8 cellular contexts compared by ENCODE assay signal in the genomic region with DNA sequence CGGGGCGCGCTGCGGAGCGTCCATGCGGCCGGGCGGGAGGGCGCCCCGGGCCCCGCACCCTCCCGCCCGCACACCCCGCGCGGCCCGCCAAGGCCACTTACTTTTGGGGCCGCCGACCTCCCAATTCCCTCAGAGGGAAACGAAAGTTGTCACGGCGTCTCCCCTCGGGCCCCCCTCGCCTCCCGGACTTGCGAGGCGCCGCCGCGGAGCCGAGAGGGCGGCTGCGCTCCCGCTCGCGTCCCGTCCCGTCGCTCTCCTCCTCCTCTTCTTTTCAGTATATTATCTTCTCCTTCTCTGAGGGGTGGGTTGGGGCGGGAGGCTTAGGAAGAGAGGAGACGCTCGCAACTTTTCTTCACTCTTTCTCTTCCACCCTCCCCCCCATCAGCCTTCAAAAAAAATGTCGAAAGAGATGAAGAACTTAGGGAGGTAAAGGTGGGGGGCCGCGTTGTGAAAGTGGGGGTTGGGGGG. TPM values are rescaled to one million over a fixed set of nuclear protein-coding genes. Genes with fewer than 3 reads are reported as not detected.
A peak's percentile ranks its signal among the peaks of the same experiment; 100 is the strongest.
DNase-seq lines count a peak whose midpoint lies in the region; ATAC-seq, FAIRE-seq and TF ChIP-seq lines count a peak whose summit lies in the region.

No MANE protein-coding gene starts in this region.

- 0% methylated on average over 35 of the region's 45 CpGs for WGBS in A549 (ENCODE audit: missing lambda C conversion rate)
- WGBS in iPS DF 6.9 (ENCODE audit: insufficient coverage, insufficient read length): no CpG with 5 or more reads among the region's 45 CpGs

- H3K9me3 ChIP-seq in A549 (peaks cover 1% of the 10 kb centered on the region; the same call in 1 of the 3 replicates), SK-N-MC (ENCODE audit: low read depth, low read length) (no peaks in the 10 kb centered on the region), iPS DF 6.9 (ENCODE audit: control insufficient read depth, insufficient read depth, low read length) (no peaks in the 10 kb centered on the region)

- DNase-seq in A549 (ENCODE audit: low read depth in 1 of 2, low spot score in 1 of 2) (peak in 1 of 2 experiments; percentile 33), GM13977 (ENCODE audit: low spot score) (peak; percentile 42), SK-N-MC (ENCODE audit: low read depth, low spot score) (no peak), iPS DF 6.9 (ENCODE audit: low read depth, low spot score) (no peak), skeletal muscle cell (ENCODE audit: low read depth) (no peak), NCI-H187 treated with DMSO at 0.1 percent for 48 hours (lab: John Stamatoyannopoulos, UW) (no peak)

- H3K4me1 ChIP-seq in A549 (peaks cover 37% of the 10 kb centered on the region), iPS DF 6.9 (ENCODE audit: control insufficient read depth, insufficient read depth, low read length) (peaks cover 4% of the 10 kb centered on the region; the same call in 1 of the 2 replicates)

- H3K4me3 ChIP-seq in A549 (peak overlapping the region; percentile 93), SK-N-MC (peak overlapping the region; percentile 99), iPS DF 6.9 (ENCODE audit: low read length) (peak overlapping the region; percentile 99), skeletal muscle cell (ENCODE audit: low read depth, low read length) (peak overlapping the region; percentile 71)

- H3K27ac ChIP-seq in A549 (peak overlapping the region; percentile 98), SK-N-MC (peak overlapping the region; percentile 79), angular gyrus (ENCODE audit: low read depth, low read length) (peak overlapping the region; percentile 97), iPS DF 6.9 (ENCODE audit: low read length) (no peak overlapping the region)

- POLR2A ChIA-PET in A549 (lab: Yijun Ruan, JAX): interaction anchor here (0.6 kb wide), 1 partner anchor 52 kb away, joined by 5 read pairs; no protein-coding TSS in a partner anchor

- in situ Hi-C loops in GM13977 (cut with MboI; ENCODE audit: low pct_unique_long_range_greater_than_20kb, low sequenced_read_pairs, unreplicated experiment): loop anchor here (25.0 kb wide), 1 partner anchor 175 kb away; no protein-coding TSS in a partner anchor

- TF ChIP-seq POLR2A in A549 (IDR thresholded peaks at IDR 0.05; ENCODE audit: low read length): no peak

- no peaks in the 10 kb centered on the region for H3K36me3 ChIP-seq in SK-N-MC (ENCODE audit: insufficient read depth, low read length)
- no peaks in the 10 kb centered on the region for H3K36me3 ChIP-seq in iPS DF 6.9 (ENCODE audit: control insufficient read depth, insufficient read depth, low read length)

- H3K9ac ChIP-seq in SK-N-MC (ENCODE audit: insufficient read length): peak overlapping the region; percentile 98

- peak overlapping the region; percentile 70 for H3K4me2 ChIP-seq in A549

- CTCF ChIA-PET in A549 (lab: Yijun Ruan, JAX): interaction anchor here (1.0 to 3.2 kb wide), 8 partner anchors 11 to 185 kb away, joined by 3 to 38 read pairs (median 12); no protein-coding TSS in a partner anchor

- H3K27me3 ChIP-seq in iPS DF 6.9 (ENCODE audit: control insufficient read depth, insufficient read depth, low read length): no peaks in the 10 kb centered on the region

- TF ChIP-seq RAD21 in A549 (conservative IDR thresholded peaks at IDR 0.05 in 1 of 2, IDR thresholded peaks at IDR 0.05 in 1 of 2): no peak

- FAIRE-seq in A549 (lab: Jason Lieb, UNC): no peak

- ATAC-seq in A549: peak; percentile 5 to 51
- no peak for ATAC-seq in GM18861 (IDR thresholded peaks at IDR 0.05; ENCODE audit: unreplicated experiment)

- TF ChIP-seq CTCF in A549 (IDR thresholded peaks at IDR 0.05): no peak
- no peak for TF ChIP-seq CTCF in GM13977 (IDR thresholded peaks at IDR 0.05; ENCODE audit: extremely low read depth, insufficient read depth, missing control alignments)

- TF ChIP-seq EP300 in A549 (IDR thresholded peaks at IDR 0.05): no peak

TF ChIP-seq in A549, 52 proteins besides CTCF, POLR2A, EP300 and RAD21:
- TF ChIP-seq TFCP2L1 (CRISPR knock-in tag; IDR thresholded peaks at IDR 0.05): no peak
- no peak for TF ChIP-seq RFX5 (IDR thresholded peaks at IDR 0.05)
- TF ChIP-seq, protein P1, sequence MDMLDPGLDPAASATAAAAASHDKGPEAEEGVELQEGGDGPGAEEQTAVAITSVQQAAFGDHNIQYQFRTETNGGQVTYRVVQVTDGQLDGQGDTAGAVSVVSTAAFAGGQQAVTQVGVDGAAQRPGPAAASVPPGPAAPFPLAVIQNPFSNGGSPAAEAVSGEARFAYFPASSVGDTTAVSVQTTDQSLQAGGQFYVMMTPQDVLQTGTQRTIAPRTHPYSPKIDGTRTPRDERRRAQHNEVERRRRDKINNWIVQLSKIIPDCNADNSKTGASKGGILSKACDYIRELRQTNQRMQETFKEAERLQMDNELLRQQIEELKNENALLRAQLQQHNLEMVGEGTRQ (IDR thresholded peaks at IDR 0.05): no peak
- 0 out of 2 replicates have a peak, but pooled peaks have one; percentile 3 for TF ChIP-seq PHF8 (IDR thresholded peaks at IDR 0.05; ENCODE audit: borderline replicate concordance, low read depth)

RNA-seq across cellular contexts. Expression of gene DUSP16, which starts 0.6 kb away (rescaled TPM):
- polyA plus RNA-seq in A549 (2011; rRNA removed) (34.7 and 43.0 TPM in 2 replicates), A549 (2017; fragmentation: RNase III; extraction: RNeasy Plus Mini Kit Qiagen cat#74134 plus additional on column Dnase treatment) (13.1 to 19.0 TPM (median 18.2 TPM) in 3 replicates)
- polyA plus RNA-seq in A549 (2012; cell fraction: cytosol; rRNA removed): 5.9 and 7.2 TPM in 2 replicates
- 6.1 and 6.2 TPM in 2 replicates for polyA plus RNA-seq in A549 (2012; cell fraction: nucleus; rRNA removed)
- polyA minus RNA-seq in A549 (2011; rRNA and poly(A)+ RNA removed): 40.7 and 54.4 TPM in 2 replicates

RNA-seq across cellular contexts. Expression of gene CREBL2, which starts 49.6 kb away (rescaled TPM):
- polyA plus RNA-seq in A549 (2011; rRNA removed) (30.9 and 31.4 TPM in 2 replicates), A549 (2017; fragmentation: RNase III; extraction: RNeasy Plus Mini Kit Qiagen cat#74134 plus additional on column Dnase treatment) (21.9 to 24.3 TPM (median 23.9 TPM) in 3 replicates)
- polyA plus RNA-seq in A549 (2012; cell fraction: cytosol; rRNA removed): 8.2 and 9.4 TPM in 2 replicates
- polyA plus RNA-seq in A549 (2012; cell fraction: nucleus; rRNA removed): 2.9 and 4.2 TPM in 2 replicates
- polyA minus RNA-seq in A549 (2011; rRNA and poly(A)+ RNA removed): 12.2 and 13.6 TPM in 2 replicates
